1 cellular context compared by ENCODE assay signal in genomic region chr1:100794719-100795645, GRCh38.
TF ChIP-seq lines count a peak whose summit lies in the region.

No MANE protein-coding gene starts in this region.

TF ChIP-seq in GM23338, 12 proteins besides CTCF, POLR2A, EP300 and RAD21 (continued from another document):
- TF ChIP-seq ETS1 (IDR thresholded peaks at IDR 0.05): no peak
- no peak for TF ChIP-seq CREB1 (CRISPR knock-in tag; IDR thresholded peaks at IDR 0.05; ENCODE audit: low read depth)
- no peak for TF ChIP-seq JUNB (IDR thresholded peaks at IDR 0.05; ENCODE audit: unreplicated experiment)
TF ChIP-seq in GM23338: peak in this region for 0.
